ENCODE assay signal across 17 cellular contexts in the genomic region with DNA sequence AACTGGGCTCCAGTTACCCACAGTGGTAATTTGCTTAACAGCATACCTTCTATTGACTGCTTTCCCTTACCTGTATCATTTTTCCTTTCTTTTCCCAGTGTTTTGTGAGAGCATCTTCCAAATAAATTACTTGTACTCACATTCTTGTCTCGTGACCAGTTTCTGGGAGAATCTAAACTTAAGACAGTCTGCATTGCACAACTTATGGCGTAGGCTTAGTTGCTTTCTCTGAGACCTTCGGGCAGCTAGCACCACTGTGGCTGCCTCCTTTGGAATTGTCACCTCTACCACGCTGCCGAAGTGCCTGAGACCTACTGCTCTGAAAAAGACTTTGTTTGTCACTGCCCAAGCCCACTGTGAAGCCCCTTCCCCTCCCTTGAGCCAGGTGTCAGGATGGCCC.
DNase-seq lines count a peak whose midpoint lies in the region; ATAC-seq and TF ChIP-seq lines count a peak whose summit lies in the region.
"Had no signal": no experiment of that assay in that cellular context is flagged by ENCODE, and none has a peak within 500 bp of the region (broad histone marks: within the 10 kb centered on the region; RNA-seq: fewer than 3 reads in every experiment).

No MANE protein-coding gene starts in this region.

- 90 to 92% methylated on average over 5 of the region's 5 CpGs for WGBS in lung, 2 donors
- WGBS in endodermal cell (ENCODE audit: insufficient coverage in 1 of 2, insufficient read length in 1 of 2), 2 experiments: 86 to 95% methylated on average over 4 to 5 of the region's 5 CpGs

- no peaks in the 10 kb centered on the region for H3K9me3 Mint-ChIP-seq in endodermal cell

- no peak overlapping the region for H3K27ac Mint-ChIP-seq in endodermal cell
- H3K27ac Mint-ChIP-seq: B cell; CD8-positive, alpha-beta T cell; IgD-negative memory B cell had no signal

- H3K27me3 Mint-ChIP-seq in endodermal cell (ENCODE audit: insufficient read depth): no peaks in the 10 kb centered on the region
- H3K27me3 Mint-ChIP-seq: B cell, IgD-negative memory B cell had no signal

- H3K4me1 ChIP-seq in lung (ENCODE audit: control insufficient read depth in 2 of 2, insufficient read depth in 2 of 2, low read length in 2 of 2) (no peaks in the 10 kb centered on the region), endodermal cell (ENCODE audit: control insufficient read depth, insufficient read depth, low read length) (peaks cover 10% of the 10 kb centered on the region)

- H3K9me3 ChIP-seq in lung (ENCODE audit: control insufficient read depth in 2 of 2, insufficient read depth in 1 of 2, low read length in 1 of 2) (no peaks in the 10 kb centered on the region), endodermal cell (ENCODE audit: control insufficient read depth, low read length) (no peaks in the 10 kb centered on the region)

- no peak overlapping the region for H3K9ac ChIP-seq in endodermal cell (ENCODE audit: extremely low read depth, low read length, poor library complexity, severe bottlenecking)
- H3K9ac ChIP-seq: BLaER1 treated with 17β-estradiol and CSF1 and Interleukin-3, amounts not matched to agents 10 nM and 100 nM had no signal

- DNase-seq in AG10803 (ENCODE audit: low read depth): peak; percentile 11
- peak; percentile 78 for DNase-seq in amniotic epithelial cell (ENCODE audit: low read depth)
- peak; percentile 71 for DNase-seq in fibroblast of gingiva (ENCODE audit: low read depth)
- DNase-seq in lung (ENCODE audit: low spot score): peak; percentile 22
- no peak for DNase-seq in foreskin melanocyte
- no peak for DNase-seq in NAMALWA (ENCODE audit: low spot score)
- no peak for DNase-seq in endodermal cell
- DNase-seq in DMS53 treated with DMSO at 0.1 percent for 48 hours (lab: John Stamatoyannopoulos, UW; ENCODE audit: unreplicated experiment): no peak
- DNase-seq: 8988T; Calu3; CD8-positive, alpha-beta T cell; DND-41; EL; HCEC 1CT had no signal

- no peak overlapping the region for H3K27ac ChIP-seq in lung (ENCODE audit: low read depth in 1 of 2, low read length in 1 of 2)
- no peak overlapping the region for H3K27ac ChIP-seq in endodermal cell (ENCODE audit: low read depth, low read length)
- H3K27ac ChIP-seq: BLaER1 treated with 17β-estradiol and CSF1 and Interleukin-3, amounts not matched to agents 10 nM and 100 nM had no signal

- peaks cover 41% of the 10 kb centered on the region for H3K4me1 Mint-ChIP-seq in endodermal cell
- H3K4me1 Mint-ChIP-seq: B cell, IgD-negative memory B cell had no signal

- H3K4me3 ChIP-seq in AG10803 (ENCODE audit: low read length): no peak overlapping the region
- H3K4me3 ChIP-seq in lung: no peak overlapping the region
- no peak overlapping the region for H3K4me3 ChIP-seq in endodermal cell (ENCODE audit: low read length)
- H3K4me3 ChIP-seq: BLaER1 treated with 17β-estradiol and CSF1 and Interleukin-3, amounts not matched to agents 10 nM and 100 nM had no signal

- H3K27me3 ChIP-seq in lung (ENCODE audit: control insufficient read depth, insufficient read depth) (no peaks in the 10 kb centered on the region), endodermal cell (ENCODE audit: control insufficient read depth, insufficient read depth, low read length, poor library complexity, severe bottlenecking) (no peaks in the 10 kb centered on the region)
- H3K27me3 ChIP-seq: BLaER1 treated with 17β-estradiol and CSF1 and Interleukin-3, amounts not matched to agents 10 nM and 100 nM had no signal

- no peaks in the 10 kb centered on the region for H3K36me3 ChIP-seq in lung (ENCODE audit: control insufficient read depth in 2 of 2, insufficient read depth in 2 of 2, low read length in 2 of 2)
- no peaks in the 10 kb centered on the region for H3K36me3 ChIP-seq in endodermal cell (ENCODE audit: control insufficient read depth, insufficient read depth, low read length)
- H3K36me3 ChIP-seq: BLaER1 treated with 17β-estradiol and CSF1 and Interleukin-3, amounts not matched to agents 10 nM and 100 nM had no signal

- no peaks in the 10 kb centered on the region for H3K36me3 Mint-ChIP-seq in endodermal cell (ENCODE audit: low read depth)
- H3K36me3 Mint-ChIP-seq: CD8-positive, alpha-beta T cell; IgD-negative memory B cell had no signal

- TF ChIP-seq CTCF in AG10803 (conservative IDR thresholded peaks at IDR 0.05; ENCODE audit: low read length) (no peak), lung (IDR thresholded peaks at IDR 0.05; ENCODE audit: control extremely low read depth, extremely low read depth) (no peak), endodermal cell (conservative IDR thresholded peaks at IDR 0.05) (no peak)

- no peak for ATAC-seq in lung (ENCODE audit: insufficient read depth, low FRiP score)
- ATAC-seq: CD8-positive, alpha-beta T cell had no signal

- H3K4me3 Mint-ChIP-seq in endodermal cell: no peak overlapping the region
- H3K4me3 Mint-ChIP-seq: B cell; CD8-positive, alpha-beta T cell; IgD-negative memory B cell had no signal

Comparison
In these comparisons a context has a peak if more than half of its experiments do, and no peak if none do; other contexts are left out.
1. DNase-seq: peak in AG10803 (single experiment), amniotic epithelial cell (single experiment), fibroblast of gingiva (single experiment) and lung (single experiment); none in foreskin melanocyte (single experiment), NAMALWA (single experiment), endodermal cell (single experiment) and DMS53 treated with DMSO at 0.1 percent for 48 hours (single experiment).